In genomic region chr5:64509798-64510197, GRCh38 we compare ENCODE assay signal across 18 cellular contexts. TPM values are rescaled to one million over a fixed set of nuclear protein-coding genes. Genes with fewer than 3 reads are reported as not detected.
DNase-seq lines count a peak whose midpoint lies in the region; ATAC-seq and TF ChIP-seq lines count a peak whose summit lies in the region.
"Had no signal": no experiment of that assay in that cellular context is flagged by ENCODE, and none has a peak within 500 bp of the region (broad histone marks: within the 10 kb centered on the region; RNA-seq: fewer than 3 reads in every experiment).

No MANE protein-coding gene starts in this region.

- ATAC-seq in thoracic aorta (ENCODE audit: insufficient number of reproducible peaks, low FRiP score, low read depth) (no peak), left ventricle myocardium superior (no peak), GM19351 (IDR thresholded peaks at IDR 0.05; ENCODE audit: unreplicated experiment) (no peak), GM21447 (IDR thresholded peaks at IDR 0.05; ENCODE audit: unreplicated experiment) (no peak)

- no peaks in the 10 kb centered on the region for H3K9me3 ChIP-seq in thoracic aorta
- H3K9me3 ChIP-seq: HAP-1 had no signal

- peaks cover 0 to 1% (median 0%) of the 10 kb centered on the region in 5 experiments for H3K9me3 Mint-ChIP-seq in brain
- no peaks in the 10 kb centered on the region for H3K9me3 Mint-ChIP-seq in neural crest cell

- no peak overlapping the region for H3K27ac ChIP-seq in dorsolateral prefrontal cortex
- no peak overlapping the region for H3K27ac ChIP-seq in thoracic aorta
- H3K27ac ChIP-seq: BLaER1, GM23248 had no signal

- peaks cover 43% of the 10 kb centered on the region for H3K4me1 Mint-ChIP-seq in brain
- peaks cover 7% of the 10 kb centered on the region for H3K4me1 Mint-ChIP-seq in neural crest cell
- H3K4me1 Mint-ChIP-seq: CD14-positive monocyte had no signal

- TF ChIP-seq CTCF in brain (conservative IDR thresholded peaks at IDR 0.05) (no peak), dorsolateral prefrontal cortex (IDR thresholded peaks at IDR 0.05 in 54 of 56, conservative IDR thresholded peaks at IDR 0.05 in 2 of 56; ENCODE audit: low read depth in 1 of 56, partially characterized antibody in 56 of 56) (no peak), neural crest cell (conservative IDR thresholded peaks at IDR 0.05) (no peak), thoracic aorta (IDR thresholded peaks at IDR 0.05) (no peak)

- H3K27ac Mint-ChIP-seq in brain (no peak overlapping the region), neural crest cell (ENCODE audit: unreplicated experiment) (no peak overlapping the region)
- H3K27ac Mint-ChIP-seq: CD14-positive monocyte; CD4-positive, alpha-beta memory T cell had no signal

- peak overlapping the region in 4 of 5 experiments; percentile 7 to 97 (median 95) for H3K4me3 Mint-ChIP-seq in brain
- H3K4me3 Mint-ChIP-seq in neural crest cell, result peak overlapping the region; percentile 3
- H3K4me3 Mint-ChIP-seq: CD14-positive monocyte; CD4-positive, alpha-beta memory T cell had no signal

- H3K4me3 ChIP-seq in dorsolateral prefrontal cortex (peak overlapping the region in 46 of 59 donors; percentile 5 to 85 (median 71)), thoracic aorta (peak overlapping the region; percentile 76)
- H3K4me3 ChIP-seq: BLaER1, GM23248, HAP-1 had no signal

- H3K36me3 Mint-ChIP-seq in brain (peaks cover 45% of the 10 kb centered on the region), neural crest cell (ENCODE audit: low read depth) (no peaks in the 10 kb centered on the region)
- H3K36me3 Mint-ChIP-seq: CD14-positive monocyte; CD4-positive, alpha-beta memory T cell had no signal

- intact Hi-C loops in dorsolateral prefrontal cortex (cut with DNase I) (loop anchor here in 1 of 2 donors (5.0 to 10.0 kb wide), 2 partner anchors 65 to 83 kb away; no protein-coding TSS in a partner anchor), left ventricle myocardium superior (cut with micrococcal nuclease) (loop anchor here (10.0 kb wide), 1 partner anchor 105 kb away; no protein-coding TSS in a partner anchor)

- DNase-seq in dorsolateral prefrontal cortex, result no peak
- no peak for DNase-seq in neural crest cell (ENCODE audit: low read depth, low spot score)
- DNase-seq in thoracic aorta (ENCODE audit: low spot score), result no peak
- DNase-seq in left ventricle myocardium superior, result no peak
- DNase-seq: 8988T; CD4-positive, alpha-beta memory T cell; DMS153; DMS79; GF-D8; GM23248 had no signal

- H3K27me3 Mint-ChIP-seq in brain (peaks cover 16% of the 10 kb centered on the region), neural crest cell (ENCODE audit: low read depth) (peaks cover 62% of the 10 kb centered on the region)

- no peaks in the 10 kb centered on the region for H3K36me3 ChIP-seq in thoracic aorta
- H3K36me3 ChIP-seq: BLaER1, HAP-1 had no signal

- H3K27me3 ChIP-seq in dorsolateral prefrontal cortex (peaks cover 0 to 6% (median 0%) of the 10 kb centered on the region in 45 donors), thoracic aorta (replicated peaks; ENCODE audit: insufficient read depth) (no peaks in the 10 kb centered on the region)
- H3K27me3 ChIP-seq: BLaER1 had no signal

- H3K4me1 ChIP-seq in thoracic aorta (ENCODE audit: control insufficient read depth in 1 of 2, low read depth in 2 of 2), result peaks cover 15 to 59% of the 10 kb centered on the region in 2 donors
- H3K4me1 ChIP-seq: BLaER1, HAP-1 had no signal

RNA-seq across cellular contexts. Expression of gene RGS7BP, which starts 4.0 kb away (rescaled TPM):
- 1.1 TPM for polyA plus RNA-seq in brain (ENCODE audit: insufficient read depth, low read depth, low replicate concordance)
- total RNA-seq in dorsolateral prefrontal cortex (100 to 1,000 TPM in 44 of 120 experiments, 10 to 100 TPM in 76; 29.5 to 146 (median 93.3) TPM), neural crest cell (0.39 and 0.56 TPM in 2 replicates), thoracic aorta (10 to 100 TPM; 24.3 to 31.1 TPM), left ventricle myocardium superior (6.4 TPM)
- total RNA-seq: CD4-positive, alpha-beta memory T cell; H4 had no signal
- polyA plus RNA-seq: AG04450; CD14-positive monocyte; CD4-positive, alpha-beta memory T cell; GM23248 had no signal
